Comparison of ENCODE assay signal across 9 cellular contexts in genomic region chr12:120101182-120101581, GRCh38. TPM values are rescaled to one million over a fixed set of nuclear protein-coding genes. Genes with fewer than 3 reads are reported as not detected.
DNase-seq lines count a peak whose midpoint lies in the region; ATAC-seq and TF ChIP-seq lines count a peak whose summit lies in the region.
"Had no signal": no experiment of that assay in that cellular context is flagged by ENCODE, and none has a peak within 500 bp of the region (broad histone marks: within the 10 kb centered on the region; RNA-seq: fewer than 3 reads in every experiment).

No MANE protein-coding gene starts in this region.

- H3K27me3 Mint-ChIP-seq in CD8-positive, alpha-beta T cell (ENCODE audit: low read depth), result no peaks in the 10 kb centered on the region
- no peaks in the 10 kb centered on the region for H3K27me3 Mint-ChIP-seq in osteocyte (ENCODE audit: unreplicated experiment)

- no peak overlapping the region for H3K4me2 ChIP-seq in osteoblast (ENCODE audit: insufficient read depth, low read length)

- H3K9me3 Mint-ChIP-seq in CD8-positive, alpha-beta T cell, result no peaks in the 10 kb centered on the region
- no peaks in the 10 kb centered on the region for H3K9me3 Mint-ChIP-seq in osteocyte (ENCODE audit: unreplicated experiment)

- DNase-seq in CD8-positive, alpha-beta T cell, result no peak
- no peak for DNase-seq in dorsolateral prefrontal cortex
- peak; percentile 80 for DNase-seq in osteoblast (ENCODE audit: insufficient read length, low spot score, missing footprints)
- no peak for DNase-seq in NCI-H510A treated with DMSO at 0.1 percent for 48 hours (lab: John Stamatoyannopoulos, UW)
- DNase-seq in COR-L47 (lab: John Stamatoyannopoulos, UW), result no peak
- no peak for DNase-seq in osteocyte (ENCODE audit: extremely low spot score, unreplicated experiment)
- DNase-seq: Peyer's patch had no signal

- no peak overlapping the region for H3K4me3 ChIP-seq in CD8-positive, alpha-beta T cell (ENCODE audit: low read depth, low read length)
- H3K4me3 ChIP-seq in dorsolateral prefrontal cortex (peak overlapping the region in 11 of 59 donors; percentile 2 to 33 (median 22)), osteoblast (ENCODE audit: insufficient read depth, low read length) (no peak overlapping the region)

- no peak for TF ChIP-seq CTCF in CD8-positive, alpha-beta T cell (IDR thresholded peaks at IDR 0.05)
- no peak for TF ChIP-seq CTCF in dorsolateral prefrontal cortex (IDR thresholded peaks at IDR 0.05 in 54 of 56, conservative IDR thresholded peaks at IDR 0.05 in 2 of 56; ENCODE audit: low read depth in 1 of 56, partially characterized antibody in 56 of 56)
- no peak for TF ChIP-seq CTCF in osteoblast (IDR thresholded peaks at IDR 0.05; ENCODE audit: extremely low read depth, low read depth, low read length)
- no peak for TF ChIP-seq CTCF in osteocyte (IDR thresholded peaks at IDR 0.05)

- H4K20me1 ChIP-seq in osteoblast (ENCODE audit: insufficient read depth, low read length), result peaks cover 53% of the 10 kb centered on the region

- H3K36me3 Mint-ChIP-seq in CD8-positive, alpha-beta T cell, result peaks cover 77% of the 10 kb centered on the region
- peaks cover 11% of the 10 kb centered on the region for H3K36me3 Mint-ChIP-seq in osteocyte (ENCODE audit: unreplicated experiment)

- peak; percentile 39 for ATAC-seq in CD8-positive, alpha-beta T cell
- ATAC-seq in HG02678 (IDR thresholded peaks at IDR 0.05; ENCODE audit: unreplicated experiment) (peak; percentile 43), GM19467 (IDR thresholded peaks at IDR 0.05; ENCODE audit: unreplicated experiment) (no peak)

- POLR2A ChIA-PET in CD8-positive, alpha-beta T cell (lab: Charles Lee), result interaction anchor here (0.9 kb wide), 1 partner anchor 18 kb away, joined by 3 read pairs; no protein-coding TSS in a partner anchor

- H3K4me1 ChIP-seq in CD8-positive, alpha-beta T cell (ENCODE audit: insufficient read depth, low read length), result peaks cover 10% of the 10 kb centered on the region
- H3K4me1 ChIP-seq in osteoblast (ENCODE audit: insufficient read depth, low read length), result no peaks in the 10 kb centered on the region

- H3K27ac ChIP-seq in CD8-positive, alpha-beta T cell (ENCODE audit: low read depth, low read length), result no peak overlapping the region
- H3K27ac ChIP-seq in dorsolateral prefrontal cortex (peak overlapping the region in 54 of 59 donors; percentile 11 to 88 (median 68)), osteoblast (ENCODE audit: low read depth, low read length) (no peak overlapping the region)

- peaks cover 60% of the 10 kb centered on the region for H3K36me3 ChIP-seq in CD8-positive, alpha-beta T cell (ENCODE audit: insufficient read depth, low read length)
- H3K36me3 ChIP-seq in osteoblast (ENCODE audit: insufficient read depth, low read length), result peaks cover 35% of the 10 kb centered on the region

- CTCF ChIA-PET in CD8-positive, alpha-beta T cell (lab: Charles Lee), result interaction anchor here (1.2 kb wide), 1 partner anchor 10 kb away, joined by 8 read pairs; no protein-coding TSS in a partner anchor

- no peak overlapping the region for H2AFZ ChIP-seq in osteoblast (ENCODE audit: low read length)

- peaks cover 24% of the 10 kb centered on the region for H3K4me1 Mint-ChIP-seq in CD8-positive, alpha-beta T cell (ENCODE audit: low read depth)
- peaks cover 8% of the 10 kb centered on the region for H3K4me1 Mint-ChIP-seq in osteocyte (ENCODE audit: unreplicated experiment)

- no peaks in the 10 kb centered on the region for H3K27me3 ChIP-seq in CD8-positive, alpha-beta T cell (ENCODE audit: insufficient read depth, low read length)
- no peaks in the 10 kb centered on the region for H3K27me3 ChIP-seq in dorsolateral prefrontal cortex
- no peaks in the 10 kb centered on the region for H3K27me3 ChIP-seq in osteoblast (ENCODE audit: insufficient read depth, low read length)
- H3K27me3 ChIP-seq: Peyer's patch had no signal

- H3K4me3 Mint-ChIP-seq in CD8-positive, alpha-beta T cell, result peak overlapping the region; percentile 68
- no peak overlapping the region for H3K4me3 Mint-ChIP-seq in osteocyte (ENCODE audit: unreplicated experiment)

- H3K9me3 ChIP-seq in CD8-positive, alpha-beta T cell (ENCODE audit: low read length), result no peaks in the 10 kb centered on the region
- no peaks in the 10 kb centered on the region for H3K9me3 ChIP-seq in osteoblast (ENCODE audit: low read depth, low read length)
- H3K9me3 ChIP-seq: Peyer's patch had no signal

- intact Hi-C loops in CD8-positive, alpha-beta T cell (cut with DNase I, micrococcal nuclease), result no loop called here
- intact Hi-C loops in dorsolateral prefrontal cortex (cut with DNase I), result no loop called here

- peak overlapping the region; percentile 90 for H3K27ac Mint-ChIP-seq in CD8-positive, alpha-beta T cell
- no peak overlapping the region for H3K27ac Mint-ChIP-seq in osteocyte (ENCODE audit: unreplicated experiment)

- H3K79me2 ChIP-seq in osteoblast (ENCODE audit: insufficient read depth, low read length), result peaks cover 80% of the 10 kb centered on the region

RNA-seq across cellular contexts. Expression of gene RAB35, which starts 15.4 kb away (rescaled TPM):
- total RNA-seq in CD8-positive, alpha-beta T cell, result 10 to 100 TPM; 61.6 to 63.7 TPM
- total RNA-seq in dorsolateral prefrontal cortex (10 to 100 TPM; 35.0 to 69.2 (median 52.4) TPM), osteoblast (25.0 and 27.4 TPM in 2 replicates), osteocyte (47.1 and 55.7 TPM in 2 replicates)

Comparison
In these comparisons a context has a peak if more than half of its experiments do, and no peak if none do; other contexts are left out.
1. H3K27ac ChIP-seq: peak in dorsolateral prefrontal cortex (54 of 59); none in CD8-positive, alpha-beta T cell (single experiment) and osteoblast (single experiment).